ENCODE assay signal across 25 cellular contexts in genomic region chr11:90930252-90930651, GRCh38.
"Had no signal": no experiment of that assay in that cellular context is flagged by ENCODE, and none has a peak within 500 bp of the region (broad histone marks: within the 10 kb centered on the region; RNA-seq: fewer than 3 reads in every experiment).

No MANE protein-coding gene starts in this region.

- DNase-seq: islet precursor cell; left ventricle myocardium inferior; midbrain; mucosa of descending colon; naive thymus-derived CD4-positive, alpha-beta T cell; ovary; right lobe of liver; stimulated activated CD4-positive, alpha-beta T cell treated with anti-CD3 and anti-CD28 coated beads, Interleukin-1b, Interleukin-23, amount 100 ng/mL, for 48 hours; stimulated activated CD4-positive, alpha-beta T cell treated with anti-CD3 and anti-CD28 coated beads, Interleukin-2, amount 100 ng/mL, for 48 hours; stimulated activated CD4-positive, alpha-beta T cell treated with anti-CD3 and anti-CD28 coated beads, Interleukin-4, amount 100 ng/mL, for 4 hours; stimulated activated CD8-positive, alpha-beta memory T cell treated with anti-CD3 and anti-CD28 coated beads, Interleukin-4, amount 100 ng/mL, for 48 hours; stimulated activated naive B cell treated with anti-CD40 and anti-IgM and Interleukin-4, amounts not matched to agents 10 μg/mL and 1 μg/mL and 100 μg/mL, for 72 hours; stimulated activated naive CD8-positive, alpha-beta T cell treated with anti-CD3 and anti-CD28 coated beads, Interleukin-15, Interleukin-2, amounts not matched to agents 100 U/mL and 50 U/mL, for 24 hours; stomach; testis; thyroid gland; transverse colon; upper lobe of left lung had no signal

- H3K9me3 ChIP-seq: left ventricle myocardium inferior, ovary, right atrium auricular region, right lobe of liver, stomach, testis, thyroid gland, upper lobe of left lung, vagina had no signal

- H3K36me3 ChIP-seq: left ventricle myocardium inferior, ovary, right atrium auricular region, right lobe of liver, stomach, thyroid gland, transverse colon, upper lobe of left lung, vagina had no signal

- H3K27me3 ChIP-seq: ovary, right atrium auricular region, right lobe of liver, stomach, testis, thyroid gland, transverse colon, upper lobe of left lung, vagina had no signal

- ATAC-seq: mucosa of descending colon; naive thymus-derived CD4-positive, alpha-beta T cell; natural killer cell treated with Interleukin-12 subunit alpha and Interleukin-12 subunit beta and Interleukin-15 and Interleukin-18, amount 100 ng/mL, for 72 hours; right lobe of liver; stimulated activated naive B cell treated with anti-CD40 and anti-IgM and Interleukin-4, amounts not matched to agents 10 μg/mL and 1 μg/mL and 100 μg/mL, for 72 hours; stimulated activated naive CD8-positive, alpha-beta T cell treated with anti-CD3 and anti-CD28 coated beads, Interleukin-15, Interleukin-2, amounts not matched to agents 100 U/mL and 50 U/mL, for 24 hours had no signal

- H3K27ac Mint-ChIP-seq: memory B cell; naive thymus-derived CD4-positive, alpha-beta T cell; natural killer cell treated with Interleukin-12 subunit alpha and Interleukin-12 subunit beta and Interleukin-15 and Interleukin-18, amount 100 ng/mL, for 72 hours; progenitor cell of endocrine pancreas; stimulated activated naive B cell treated with anti-CD40 and anti-IgM and Interleukin-4, amounts not matched to agents 10 μg/mL and 1 μg/mL and 100 μg/mL, for 72 hours had no signal

- H3K4me1 ChIP-seq: left ventricle myocardium inferior, right atrium auricular region, right lobe of liver, stomach, testis, thyroid gland, transverse colon, upper lobe of left lung, vagina had no signal

- H3K27me3 Mint-ChIP-seq: memory B cell; naive thymus-derived CD4-positive, alpha-beta T cell; natural killer cell treated with Interleukin-12 subunit alpha and Interleukin-12 subunit beta and Interleukin-15 and Interleukin-18, amount 100 ng/mL, for 72 hours; progenitor cell of endocrine pancreas; stimulated activated naive B cell treated with anti-CD40 and anti-IgM and Interleukin-4, amounts not matched to agents 10 μg/mL and 1 μg/mL and 100 μg/mL, for 72 hours had no signal

- H3K27ac ChIP-seq: left ventricle myocardium inferior, ovary, right atrium auricular region, right lobe of liver, stomach, testis, thyroid gland, transverse colon, upper lobe of left lung, vagina had no signal

- H3K4me3 Mint-ChIP-seq: memory B cell; naive thymus-derived CD4-positive, alpha-beta T cell; natural killer cell treated with Interleukin-12 subunit alpha and Interleukin-12 subunit beta and Interleukin-15 and Interleukin-18, amount 100 ng/mL, for 72 hours; stimulated activated naive B cell treated with anti-CD40 and anti-IgM and Interleukin-4, amounts not matched to agents 10 μg/mL and 1 μg/mL and 100 μg/mL, for 72 hours had no signal

- H3K4me1 Mint-ChIP-seq: memory B cell; stimulated activated naive B cell treated with anti-CD40 and anti-IgM and Interleukin-4, amounts not matched to agents 10 μg/mL and 1 μg/mL and 100 μg/mL, for 72 hours had no signal

- H3K36me3 Mint-ChIP-seq: memory B cell; naive thymus-derived CD4-positive, alpha-beta T cell; natural killer cell treated with Interleukin-12 subunit alpha and Interleukin-12 subunit beta and Interleukin-15 and Interleukin-18, amount 100 ng/mL, for 72 hours; stimulated activated naive B cell treated with anti-CD40 and anti-IgM and Interleukin-4, amounts not matched to agents 10 μg/mL and 1 μg/mL and 100 μg/mL, for 72 hours had no signal

- H3K4me3 ChIP-seq: left ventricle myocardium inferior, lung, mucosa of descending colon, ovary, right atrium auricular region, right lobe of liver, smooth muscle cell, stomach, testis, thyroid gland, transverse colon, upper lobe of left lung, vagina had no signal
